ENCODE assay signal across 8 cellular contexts in the genomic region with DNA sequence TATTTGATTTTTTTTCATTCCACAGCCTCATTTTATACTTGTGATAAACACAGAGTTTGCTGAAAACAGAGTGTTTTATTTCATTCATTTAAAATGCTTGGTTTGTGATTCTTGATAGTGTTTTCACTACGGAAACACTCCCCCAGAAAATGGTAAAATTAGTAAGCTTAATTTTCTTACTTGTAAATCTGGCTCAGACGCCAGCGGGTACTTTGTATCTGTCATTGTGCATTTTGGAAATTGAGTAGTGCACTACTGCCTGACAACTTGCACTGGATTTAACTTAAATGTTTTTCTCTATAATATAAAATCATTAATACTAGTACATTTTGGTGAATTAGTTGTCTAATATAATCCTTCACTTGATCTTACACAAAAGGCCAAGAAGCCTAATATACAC. TPM values are rescaled to one million over a fixed set of nuclear protein-coding genes. Genes with fewer than 3 reads are reported as not detected.
DNase-seq lines count a peak whose midpoint lies in the region; ATAC-seq and TF ChIP-seq lines count a peak whose summit lies in the region.
"Had no signal": no experiment of that assay in that cellular context is flagged by ENCODE, and none has a peak within 500 bp of the region (broad histone marks: within the 10 kb centered on the region; RNA-seq: fewer than 3 reads in every experiment).

No MANE protein-coding gene starts in this region.

- H4K20me1 ChIP-seq in GM23248 (ENCODE audit: insufficient read depth) (no peaks in the 10 kb centered on the region), OCI-LY3 (ENCODE audit: insufficient read depth, low read length) (no peaks in the 10 kb centered on the region)

- peaks cover 21% of the 10 kb centered on the region for H3K4me1 ChIP-seq in GM23248 (ENCODE audit: insufficient read depth)
- peaks cover 24% of the 10 kb centered on the region for H3K4me1 ChIP-seq in OCI-LY3 (ENCODE audit: low read length)
- peaks cover under 1 to 3% of the 10 kb centered on the region in 2 donors for H3K4me1 ChIP-seq in esophagus (ENCODE audit: control insufficient read depth in 2 of 2, insufficient read depth in 2 of 2, low read length in 1 of 2)

- H3K4me2 ChIP-seq in GM23248 (ENCODE audit: unreplicated experiment) = peak overlapping the region; percentile 82
- peak overlapping the region; percentile 90 for H3K4me2 ChIP-seq in OCI-LY3 (ENCODE audit: low read length)

- H3K9me3 Mint-ChIP-seq in stimulated activated memory B cell treated with anti-CD40 and anti-IgM and Interleukin-4, amounts not matched to agents 10 μg/mL and 1 μg/mL and 100 μg/mL, for 72 hours = no peaks in the 10 kb centered on the region

- WGBS in GM23248 (ENCODE audit: low coverage in 1 of 2, low lambda C conversion rate in 2 of 2, missing lambda C conversion rate in 2 of 2), 2 experiments = 87 to 88% methylated on average over 3 of the region's 3 CpGs
- WGBS in esophagus, 2 donors = 46 to 49% methylated on average over 3 of the region's 3 CpGs

- in situ Hi-C loops in GM23248 (cut with MboI) = no loop called here

- H3K36me3 ChIP-seq in GM23248 (ENCODE audit: low read depth) = peaks cover 18% of the 10 kb centered on the region; the same call in 1 of the 2 replicates
- peaks cover 15% of the 10 kb centered on the region for H3K36me3 ChIP-seq in OCI-LY3 (replicated peaks; ENCODE audit: low read depth, low read length)
- peaks cover 4 to 10% of the 10 kb centered on the region in 2 donors for H3K36me3 ChIP-seq in esophagus (ENCODE audit: control insufficient read depth in 2 of 2, insufficient read depth in 2 of 2, low read length in 1 of 2)

- intact Hi-C loops in posterior cingulate gyrus (cut with DNase I) = no loop called here

- peaks cover 52% of the 10 kb centered on the region for H3K36me3 Mint-ChIP-seq in stimulated activated memory B cell treated with anti-CD40 and anti-IgM and Interleukin-4, amounts not matched to agents 10 μg/mL and 1 μg/mL and 100 μg/mL, for 72 hours

- TF ChIP-seq CTCF in OCI-LY3 (IDR thresholded peaks at IDR 0.05; ENCODE audit: low read depth, low read length) = no peak

- H3K9me3 ChIP-seq in GM23248 (ENCODE audit: low read depth) = no peaks in the 10 kb centered on the region
- no peaks in the 10 kb centered on the region for H3K9me3 ChIP-seq in OCI-LY3 (ENCODE audit: insufficient read depth, low read length)
- no peaks in the 10 kb centered on the region for H3K9me3 ChIP-seq in esophagus (ENCODE audit: control insufficient read depth in 2 of 2, insufficient read depth in 1 of 2, low read depth in 1 of 2, low read length in 1 of 2)

- peaks cover 17% of the 10 kb centered on the region for H3F3A ChIP-seq in GM23248 (ENCODE audit: insufficient read depth)

- peak overlapping the region; percentile 69; the same call in 1 of the 2 replicates for H3K9ac ChIP-seq in GM23248
- peak overlapping the region; percentile 72 for H3K9ac ChIP-seq in OCI-LY3 (ENCODE audit: low read length)

- peaks cover 18% of the 10 kb centered on the region for H3K4me1 Mint-ChIP-seq in stimulated activated memory B cell treated with anti-CD40 and anti-IgM and Interleukin-4, amounts not matched to agents 10 μg/mL and 1 μg/mL and 100 μg/mL, for 72 hours

- H3K27ac ChIP-seq in GM23248 = peak overlapping the region; percentile 75; the same call in 1 of the 2 replicates
- peak overlapping the region; percentile 76 for H3K27ac ChIP-seq in OCI-LY3 (ENCODE audit: low read length)
- peak overlapping the region; percentile 89 to 90 for H3K27ac ChIP-seq in esophagus (ENCODE audit: low read depth in 2 of 2, low read length in 1 of 2)

- H3K79me2 ChIP-seq in GM23248 (ENCODE audit: insufficient read depth) (no peaks in the 10 kb centered on the region), OCI-LY3 (ENCODE audit: low read length) (peaks cover 7% of the 10 kb centered on the region; the same call in 1 of the 2 replicates)

- H3K27me3 Mint-ChIP-seq in stimulated activated memory B cell treated with anti-CD40 and anti-IgM and Interleukin-4, amounts not matched to agents 10 μg/mL and 1 μg/mL and 100 μg/mL, for 72 hours = no peaks in the 10 kb centered on the region

- no peak overlapping the region for H2AFZ ChIP-seq in GM23248
- no peak overlapping the region for H2AFZ ChIP-seq in OCI-LY3 (ENCODE audit: low read depth, low read length)

- no peak for ATAC-seq in stimulated activated memory B cell treated with anti-CD40 and anti-IgM and Interleukin-4, amounts not matched to agents 10 μg/mL and 1 μg/mL and 100 μg/mL, for 72 hours

- DNase-seq in GM23248 (no peak), posterior cingulate gyrus (no peak), islet precursor cell (no peak)
- no peak for DNase-seq in stimulated activated CD4-positive, alpha-beta T cell treated with anti-CD3 and anti-CD28 coated beads, Interleukin-4, amount 100 ng/mL, for 24 hours
- DNase-seq: NCI-H1694 had no signal

- H3K27me3 ChIP-seq in GM23248 (replicated peaks; ENCODE audit: insufficient read depth) = no peaks in the 10 kb centered on the region
- no peaks in the 10 kb centered on the region for H3K27me3 ChIP-seq in OCI-LY3 (ENCODE audit: low read depth, low read length)
- H3K27me3 ChIP-seq in esophagus (ENCODE audit: control insufficient read depth in 1 of 2, insufficient read depth in 2 of 2, low read length in 2 of 2) = no peaks in the 10 kb centered on the region

- peak overlapping the region; percentile 93 for H3K27ac Mint-ChIP-seq in stimulated activated memory B cell treated with anti-CD40 and anti-IgM and Interleukin-4, amounts not matched to agents 10 μg/mL and 1 μg/mL and 100 μg/mL, for 72 hours

- peak overlapping the region; percentile 56 for H3K4me3 ChIP-seq in GM23248
- peak overlapping the region; percentile 77 for H3K4me3 ChIP-seq in OCI-LY3 (ENCODE audit: low read length)
- peak overlapping the region in 1 of 2 donors; percentile 46 for H3K4me3 ChIP-seq in esophagus (ENCODE audit: low read depth in 1 of 2, low read length in 2 of 2)

- no peaks in the 10 kb centered on the region for H3K9me2 ChIP-seq in GM23248 (ENCODE audit: insufficient read depth)

- peak overlapping the region; percentile 68 for H3K4me3 Mint-ChIP-seq in stimulated activated memory B cell treated with anti-CD40 and anti-IgM and Interleukin-4, amounts not matched to agents 10 μg/mL and 1 μg/mL and 100 μg/mL, for 72 hours

RNA-seq across cellular contexts. Expression of a gene that starts 37.0 kb away (rescaled TPM):
- total RNA-seq in GM23248 (2014; rRNA removed; shearing (Covaris generic)) = 20.5 and 21.8 TPM in 2 replicates
- 7.0 TPM in 2 replicates for polyA plus RNA-seq in GM23248 (2016; fragmentation: Nextera tagmentation; extraction: Ambion mirVana)
- 10 to 100 TPM in 1 of 2 donors, 1 to 10 TPM in 1; 2.8 to 10.1 TPM for polyA plus RNA-seq in esophagus
